Comparison of ENCODE assay signal across 9 cellular contexts in genomic region chr19:4760285-4760650, GRCh38. TPM values are rescaled to one million over a fixed set of nuclear protein-coding genes. Genes with fewer than 3 reads are reported as not detected.
DNase-seq lines count a peak whose midpoint lies in the region; ATAC-seq and TF ChIP-seq lines count a peak whose summit lies in the region.
"Had no signal": no experiment of that assay in that cellular context is flagged by ENCODE, and none has a peak within 500 bp of the region (broad histone marks: within the 10 kb centered on the region; RNA-seq: fewer than 3 reads in every experiment).

No MANE protein-coding gene starts in this region.

- TF ChIP-seq CTCF in heart left ventricle (IDR thresholded peaks at IDR 0.05) (no peak), liver (IDR thresholded peaks at IDR 0.05; ENCODE audit: low read depth, low read length, missing input control) (no peak), thoracic aorta (IDR thresholded peaks at IDR 0.05) (no peak)

- no peak for TF ChIP-seq RAD21 in liver (IDR thresholded peaks at IDR 0.05)

- H3K4me3 Mint-ChIP-seq in activated naive CD8-positive, alpha-beta T cell treated with anti-CD3 and anti-CD28 coated beads, Interleukin-2, amount 10 ng/mL, durations not matched to agents 7 days and 5 days: peak overlapping the region; percentile 70

- no peaks in the 10 kb centered on the region for H3K36me3 ChIP-seq in heart left ventricle
- H3K36me3 ChIP-seq in liver (ENCODE audit: control insufficient read depth in 4 of 4, insufficient read depth in 3 of 4, low read depth in 1 of 4, low read length in 3 of 4): no peaks in the 10 kb centered on the region
- no peaks in the 10 kb centered on the region for H3K36me3 ChIP-seq in thoracic aorta
- H3K36me3 ChIP-seq: thyroid gland had no signal

- WGBS in heart left ventricle, 4 donors: 35 to 44% (median 39%) methylated on average over 10 of the region's 10 CpGs
- WGBS in liver: 43% methylated on average over 10 of the region's 10 CpGs

- peaks cover 0 to 31% (median 2%) of the 10 kb centered on the region in 9 donors for H3K27me3 ChIP-seq in heart left ventricle
- H3K27me3 ChIP-seq in liver (ENCODE audit: control insufficient read depth in 4 of 4, insufficient read depth in 4 of 4, low read length in 3 of 4): no peaks in the 10 kb centered on the region
- H3K27me3 ChIP-seq in thoracic aorta (replicated peaks; ENCODE audit: insufficient read depth): no peaks in the 10 kb centered on the region
- H3K27me3 ChIP-seq: thyroid gland had no signal

- H3K4me3 ChIP-seq in heart left ventricle: peak overlapping the region in 9 of 12 donors; percentile 32 to 51 (median 39)
- H3K4me3 ChIP-seq in liver (ENCODE audit: low read depth in 1 of 3, low read length in 3 of 3): peak overlapping the region in 2 of 3 donors; percentile 40 to 50
- peak overlapping the region; percentile 58 for H3K4me3 ChIP-seq in thoracic aorta
- H3K4me3 ChIP-seq: thyroid gland had no signal

- peaks cover 0 to 14% (median 7%) of the 10 kb centered on the region in 12 donors for H3K4me1 ChIP-seq in heart left ventricle
- H3K4me1 ChIP-seq in liver (ENCODE audit: control insufficient read depth in 4 of 4, insufficient read depth in 4 of 4, low read length in 3 of 4): peaks cover 4 to 11% (median 6%) of the 10 kb centered on the region in 4 donors
- peaks cover 0 to 10% of the 10 kb centered on the region in 2 donors for H3K4me1 ChIP-seq in thoracic aorta (ENCODE audit: control insufficient read depth in 1 of 2, low read depth in 2 of 2)

- H3K36me3 Mint-ChIP-seq in activated naive CD8-positive, alpha-beta T cell treated with anti-CD3 and anti-CD28 coated beads, Interleukin-2, amount 10 ng/mL, durations not matched to agents 7 days and 5 days: no peaks in the 10 kb centered on the region

- H3K9me3 ChIP-seq in heart left ventricle (no peaks in the 10 kb centered on the region), liver (ENCODE audit: control insufficient read depth in 4 of 4, low read length in 3 of 4) (no peaks in the 10 kb centered on the region), thoracic aorta (no peaks in the 10 kb centered on the region)
- H3K9me3 ChIP-seq: thyroid gland had no signal

- no peak overlapping the region for H3K9ac ChIP-seq in liver (ENCODE audit: low read depth in 1 of 2, low read length in 2 of 2)

- no peak overlapping the region for H3K27ac ChIP-seq in heart left ventricle
- H3K27ac ChIP-seq in liver (ENCODE audit: low read depth in 1 of 2, low read length in 2 of 2): no peak overlapping the region
- no peak overlapping the region for H3K27ac ChIP-seq in thoracic aorta
- H3K27ac ChIP-seq: thyroid gland had no signal

- peaks cover 29% of the 10 kb centered on the region for H3K27me3 Mint-ChIP-seq in activated naive CD8-positive, alpha-beta T cell treated with anti-CD3 and anti-CD28 coated beads, Interleukin-2, amount 10 ng/mL, durations not matched to agents 7 days and 5 days

- no peak for TF ChIP-seq POLR2A in heart left ventricle (IDR thresholded peaks at IDR 0.05)
- TF ChIP-seq POLR2A in GM18505 (IDR thresholded peaks at IDR 0.05; ENCODE audit: borderline replicate concordance, extremely low read depth, insufficient read depth, insufficient read length): no peak

- H3K9me3 Mint-ChIP-seq in activated naive CD8-positive, alpha-beta T cell treated with anti-CD3 and anti-CD28 coated beads, Interleukin-2, amount 10 ng/mL, durations not matched to agents 7 days and 5 days: no peaks in the 10 kb centered on the region

- intact Hi-C loops in heart left ventricle (cut with DNase I): no loop called here
- intact Hi-C loops in Right ventricle myocardium inferior (cut with DNase I): no loop called here

- no peak overlapping the region for H3K27ac Mint-ChIP-seq in activated naive CD8-positive, alpha-beta T cell treated with anti-CD3 and anti-CD28 coated beads, Interleukin-2, amount 10 ng/mL, durations not matched to agents 7 days and 5 days

- H3K4me1 Mint-ChIP-seq in activated naive CD8-positive, alpha-beta T cell treated with anti-CD3 and anti-CD28 coated beads, Interleukin-2, amount 10 ng/mL, durations not matched to agents 7 days and 5 days: peaks cover 3% of the 10 kb centered on the region

- no peak for ATAC-seq in heart left ventricle
- no peak for ATAC-seq in Right ventricle myocardium inferior
- no peak for ATAC-seq in activated naive CD8-positive, alpha-beta T cell treated with anti-CD3 and anti-CD28 coated beads, Interleukin-2, amount 10 ng/mL, durations not matched to agents 7 days and 5 days (ENCODE audit: low read depth)
- no peak for ATAC-seq in thoracic aorta (ENCODE audit: insufficient number of reproducible peaks, low FRiP score, low read depth)
- no peak for ATAC-seq in GM18505 (IDR thresholded peaks at IDR 0.05; ENCODE audit: unreplicated experiment)
- no peak for ATAC-seq in GM21515 (IDR thresholded peaks at IDR 0.05; ENCODE audit: unreplicated experiment)

- POLR2A ChIA-PET in activated naive CD8-positive, alpha-beta T cell treated with anti-CD3 and anti-CD28 coated beads, Interleukin-2, amount 10 ng/mL, durations not matched to agents 7 days and 5 days (lab: Charles Lee): no interaction called here

- no peak for DNase-seq in heart left ventricle
- no peak for DNase-seq in Right ventricle myocardium inferior (ENCODE audit: missing footprints)
- DNase-seq in activated naive CD8-positive, alpha-beta T cell treated with anti-CD3 and anti-CD28 coated beads, Interleukin-2, amount 10 ng/mL, durations not matched to agents 7 days and 5 days: no peak
- DNase-seq in thoracic aorta (ENCODE audit: low spot score): no peak
- DNase-seq in activated CD8-positive, alpha-beta memory T cell treated with anti-CD3 and anti-CD28 coated beads, Interleukin-2, amount 50 U/mL, for 48 hours: no peak

TF ChIP-seq in liver, 16 proteins besides CTCF, POLR2A, EP300 and RAD21 (continues in another document):
- TF ChIP-seq TAF1 (conservative IDR thresholded peaks at IDR 0.05): no peak
- TF ChIP-seq NR2F2 (IDR thresholded peaks at IDR 0.05): no peak
- TF ChIP-seq HNF4A (conservative IDR thresholded peaks at IDR 0.05): no peak
- no peak for TF ChIP-seq RXRA (IDR thresholded peaks at IDR 0.05)
- TF ChIP-seq ZBTB33 (IDR thresholded peaks at IDR 0.05): no peak
- TF ChIP-seq JUND (IDR thresholded peaks at IDR 0.05): no peak
- TF ChIP-seq, protein P1, sequence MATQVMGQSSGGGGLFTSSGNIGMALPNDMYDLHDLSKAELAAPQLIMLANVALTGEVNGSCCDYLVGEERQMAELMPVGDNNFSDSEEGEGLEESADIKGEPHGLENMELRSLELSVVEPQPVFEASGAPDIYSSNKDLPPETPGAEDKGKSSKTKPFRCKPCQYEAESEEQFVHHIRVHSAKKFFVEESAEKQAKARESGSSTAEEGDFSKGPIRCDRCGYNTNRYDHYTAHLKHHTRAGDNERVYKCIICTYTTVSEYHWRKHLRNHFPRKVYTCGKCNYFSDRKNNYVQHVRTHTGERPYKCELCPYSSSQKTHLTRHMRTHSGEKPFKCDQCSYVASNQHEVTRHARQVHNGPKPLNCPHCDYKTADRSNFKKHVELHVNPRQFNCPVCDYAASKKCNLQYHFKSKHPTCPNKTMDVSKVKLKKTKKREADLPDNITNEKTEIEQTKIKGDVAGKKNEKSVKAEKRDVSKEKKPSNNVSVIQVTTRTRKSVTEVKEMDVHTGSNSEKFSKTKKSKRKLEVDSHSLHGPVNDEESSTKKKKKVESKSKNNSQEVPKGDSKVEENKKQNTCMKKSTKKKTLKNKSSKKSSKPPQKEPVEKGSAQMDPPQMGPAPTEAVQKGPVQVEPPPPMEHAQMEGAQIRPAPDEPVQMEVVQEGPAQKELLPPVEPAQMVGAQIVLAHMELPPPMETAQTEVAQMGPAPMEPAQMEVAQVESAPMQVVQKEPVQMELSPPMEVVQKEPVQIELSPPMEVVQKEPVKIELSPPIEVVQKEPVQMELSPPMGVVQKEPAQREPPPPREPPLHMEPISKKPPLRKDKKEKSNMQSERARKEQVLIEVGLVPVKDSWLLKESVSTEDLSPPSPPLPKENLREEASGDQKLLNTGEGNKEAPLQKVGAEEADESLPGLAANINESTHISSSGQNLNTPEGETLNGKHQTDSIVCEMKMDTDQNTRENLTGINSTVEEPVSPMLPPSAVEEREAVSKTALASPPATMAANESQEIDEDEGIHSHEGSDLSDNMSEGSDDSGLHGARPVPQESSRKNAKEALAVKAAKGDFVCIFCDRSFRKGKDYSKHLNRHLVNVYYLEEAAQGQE (IDR thresholded peaks at IDR 0.05): no peak
- no peak for TF ChIP-seq FOXA2 (IDR thresholded peaks at IDR 0.05)
- TF ChIP-seq EGR1 (IDR thresholded peaks at IDR 0.05; ENCODE audit: low read depth in 2 of 2): no peak

RNA-seq across cellular contexts. Expression of gene FEM1A, which starts 31.3 kb away (rescaled TPM):
- total RNA-seq in heart left ventricle: 10 to 100 TPM; 30.7 to 94.0 (median 41.8) TPM
- 10 to 100 TPM; 28.4 to 28.5 TPM for polyA plus RNA-seq in heart left ventricle
- 47.0 TPM for total RNA-seq in Right ventricle myocardium inferior
- 10 to 100 TPM; 12.5 to 12.6 TPM for total RNA-seq in activated naive CD8-positive, alpha-beta T cell treated with anti-CD3 and anti-CD28 coated beads, Interleukin-2, amount 10 ng/mL, durations not matched to agents 7 days and 5 days
- 10 to 100 TPM in 1 of 2 donors, 1 to 10 TPM in 1; 10.0 to 15.1 TPM for total RNA-seq in liver
- polyA plus RNA-seq in liver: 1 to 10 TPM in 1 of 2 donors, under 1 TPM in 1; 0.25 to 4.9 TPM
- total RNA-seq in thoracic aorta: 10 to 100 TPM; 15.7 to 17.1 TPM

RNA-seq across cellular contexts. Expression of gene DPP9, which starts 36.6 kb away (rescaled TPM):
- 10 to 100 TPM; 38.9 to 65.2 (median 47.7) TPM for total RNA-seq in heart left ventricle
- 10 to 100 TPM; 30.7 to 59.6 TPM for polyA plus RNA-seq in heart left ventricle
- total RNA-seq in Right ventricle myocardium inferior: 52.7 TPM
- total RNA-seq in activated naive CD8-positive, alpha-beta T cell treated with anti-CD3 and anti-CD28 coated beads, Interleukin-2, amount 10 ng/mL, durations not matched to agents 7 days and 5 days: 10 to 100 TPM; 91.7 TPM
- 10 to 100 TPM; 27.3 to 74.5 TPM for total RNA-seq in liver
- polyA plus RNA-seq in liver: 10 to 100 TPM; 20.5 to 53.4 TPM
- total RNA-seq in thoracic aorta: 10 to 100 TPM; 67.9 to 73.8 TPM
